In the genomic region with DNA sequence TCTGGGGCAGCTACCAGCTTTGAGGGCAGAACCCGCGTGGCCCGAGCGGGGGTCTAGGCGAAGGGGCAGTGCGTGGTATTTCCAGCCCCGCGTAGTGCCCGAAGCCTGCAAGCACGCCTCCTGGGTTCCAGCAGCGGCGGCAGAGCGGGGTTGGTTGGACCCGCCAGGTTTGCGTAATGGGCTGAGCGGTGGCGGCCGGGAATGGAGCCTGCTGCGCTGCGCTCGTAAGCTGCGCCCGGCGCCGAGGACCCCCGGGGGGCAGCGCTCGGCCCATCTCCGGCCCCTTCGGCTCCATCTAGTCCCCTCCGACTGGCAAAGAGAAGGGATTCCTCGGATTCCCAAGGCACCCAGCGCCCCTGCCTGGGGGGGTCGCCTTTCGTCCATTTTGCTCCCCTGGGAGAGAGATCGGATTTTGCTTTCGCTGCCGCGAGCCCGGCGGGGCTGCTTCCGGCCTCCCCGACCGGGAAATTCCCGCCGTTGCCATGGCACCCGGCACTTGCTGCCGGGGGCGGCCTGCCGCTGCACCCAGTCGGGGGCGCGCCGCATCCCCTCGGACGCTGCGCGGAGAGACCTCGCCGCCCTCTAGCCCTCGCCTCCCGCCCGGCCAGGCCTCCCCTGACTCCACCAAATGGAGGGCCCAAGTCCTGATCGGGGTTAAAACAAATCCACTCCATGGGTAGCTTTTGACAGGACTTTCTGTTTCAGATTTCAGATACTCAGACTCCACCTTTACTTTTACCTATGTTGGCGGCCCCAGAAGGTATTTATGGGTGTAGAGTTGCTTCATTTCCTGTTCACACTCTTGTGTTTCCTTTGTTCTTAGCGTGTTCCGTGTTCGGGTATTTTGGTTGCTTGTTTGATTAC, we compare ENCODE assay signal across 8 cellular contexts.
DNase-seq lines count a peak whose midpoint lies in the region; TF ChIP-seq lines count a peak whose summit lies in the region.
"Not testable (repeated sequence)": the region's sequence is repeated elsewhere in the genome, so short reads cannot be mapped to it uniquely, and the experiment has no call there.

No MANE protein-coding gene starts in this region.

- not testable (repeated sequence) for H3K27me3 ChIP-seq in adipocyte (replicated peaks; ENCODE audit: control insufficient read depth, insufficient read depth, low read length)

- DNase-seq in NCI-H345 treated with DMSO at 0.1 percent for 48 hours (lab: John Stamatoyannopoulos, UW; ENCODE audit: unreplicated experiment): peak; percentile 60
- DNase-seq in activated CD4-positive, alpha-beta T cell treated with anti-CD3 and anti-CD28 coated beads for 1 hour: peak; percentile 62
- DNase-seq in adipocyte (ENCODE audit: low read depth): peak; percentile 65
- peak; percentile 54 for DNase-seq in fibroblast of villous mesenchyme (ENCODE audit: low read depth)
- DNase-seq in mesothelial cell of epicardium (ENCODE audit: low spot score in 2 of 2, unreplicated experiment in 2 of 2): peak; percentile 27 to 71
- peak; percentile 45 to 60 for DNase-seq in stimulated activated CD4-positive, alpha-beta T cell treated with anti-CD3 and anti-CD28 coated beads, Interleukin-15, amount 100 ng/mL, for 1 hour (ENCODE audit: low read depth in 1 of 2, low spot score in 1 of 2)
- peak; percentile 70 for DNase-seq in type B pancreatic cell (ENCODE audit: extremely low spot score, unreplicated experiment)

- peak overlapping the region; percentile 76; the same call in 1 of the 2 replicates for H3K4me3 ChIP-seq in GM08714 (ENCODE audit: low read length)
- peak overlapping the region; percentile 72 for H3K4me3 ChIP-seq in adipocyte (ENCODE audit: low read length)
- H3K4me3 ChIP-seq in fibroblast of villous mesenchyme (ENCODE audit: low read depth, low read length): peak overlapping the region; percentile 62

- not testable (repeated sequence) for TF ChIP-seq CTCF in fibroblast of villous mesenchyme (IDR thresholded peaks at IDR 0.05; ENCODE audit: insufficient read depth, low read depth, low read length); mesothelial cell of epicardium (IDR thresholded peaks at IDR 0.05; ENCODE audit: unreplicated experiment); type B pancreatic cell (conservative IDR thresholded peaks at IDR 0.05)

- H3K9me3 ChIP-seq in adipocyte (ENCODE audit: control insufficient read depth, low read length): not testable (repeated sequence)

- H3K4me1 Mint-ChIP-seq in mesothelial cell of epicardium; type B pancreatic cell (ENCODE audit: unreplicated experiment): not testable (repeated sequence)

- not testable (repeated sequence) for H3K27me3 Mint-ChIP-seq in mesothelial cell of epicardium (ENCODE audit: low read depth); type B pancreatic cell

- H3K36me3 ChIP-seq in adipocyte (ENCODE audit: control insufficient read depth, insufficient read depth, low read length, severe bottlenecking): not testable (repeated sequence)

- H3K9ac ChIP-seq in adipocyte (ENCODE audit: low read length): peak overlapping the region; percentile 79

- not testable (repeated sequence) for H3K4me1 ChIP-seq in adipocyte (ENCODE audit: control insufficient read depth, insufficient read depth, low read length)

- H3K36me3 Mint-ChIP-seq in mesothelial cell of epicardium, type B pancreatic cell: not testable (repeated sequence)

- H3K4me3 Mint-ChIP-seq in mesothelial cell of epicardium (peak overlapping the region; percentile 76), type B pancreatic cell (peak overlapping the region; percentile 82)

- not testable (repeated sequence) for H3K9me3 Mint-ChIP-seq in mesothelial cell of epicardium, type B pancreatic cell

- H3K27ac Mint-ChIP-seq in mesothelial cell of epicardium (peak overlapping the region; percentile 95), type B pancreatic cell (peak overlapping the region; percentile 72)

Comparison
In these comparisons a context has a peak if more than half of its experiments do, and no peak if none do; other contexts are left out.
1. Peak in every context shown above with its lines: DNase-seq and H3K4me3 ChIP-seq.